In the genomic region with DNA sequence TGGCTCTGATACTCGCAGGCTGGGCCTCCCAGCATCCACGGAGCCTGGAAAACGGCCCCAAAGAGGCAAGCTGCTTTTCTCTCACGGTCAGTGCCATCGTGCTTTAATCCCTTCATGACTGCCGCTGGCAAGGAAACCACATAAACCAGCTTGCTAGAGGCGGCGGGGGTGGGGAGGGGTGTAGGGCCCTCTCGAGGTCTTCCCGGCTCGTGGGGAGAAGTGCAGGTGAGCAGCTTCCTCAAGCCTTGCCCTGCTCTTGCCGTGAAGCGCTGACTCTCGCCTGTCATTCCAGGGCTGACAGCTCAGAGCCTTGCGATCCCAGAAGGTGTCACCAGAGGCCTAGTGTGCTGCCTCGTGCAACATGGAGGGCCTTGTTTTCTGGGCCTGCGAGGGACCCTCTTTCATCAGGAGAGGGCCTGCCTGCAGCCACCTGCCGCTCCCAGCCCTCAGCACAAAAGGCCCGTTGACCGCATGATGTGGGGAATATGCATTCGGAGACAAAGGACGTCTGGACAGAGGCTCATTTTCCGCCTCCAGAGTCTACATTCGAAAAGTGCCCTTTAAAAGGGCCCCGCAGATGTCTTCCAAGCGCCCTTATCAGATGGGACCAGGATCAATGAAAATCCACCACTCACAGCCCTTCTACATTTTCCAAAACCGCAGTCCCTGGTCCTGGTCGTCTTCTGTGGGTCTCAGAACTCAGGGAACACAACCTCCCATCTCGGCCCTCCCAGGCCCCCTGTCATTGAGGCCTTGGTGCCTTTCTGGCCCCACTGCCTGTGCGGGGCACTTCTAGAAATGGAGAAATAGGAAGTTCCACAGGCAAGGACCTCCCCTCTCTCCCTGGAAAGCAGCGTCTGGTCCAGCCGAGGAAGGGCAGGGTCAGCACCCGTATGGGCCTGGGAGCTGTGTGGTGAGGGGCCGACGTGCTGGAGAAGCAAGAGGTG, we compare ENCODE assay signal across 10 cellular contexts. TPM values are rescaled to one million over a fixed set of nuclear protein-coding genes. Genes with fewer than 3 reads are reported as not detected.
DNase-seq lines count a peak whose midpoint lies in the region; ATAC-seq, FAIRE-seq and TF ChIP-seq lines count a peak whose summit lies in the region.
"Had no signal": no experiment of that assay in that cellular context is flagged by ENCODE, and none has a peak within 500 bp of the region (broad histone marks: within the 10 kb centered on the region; RNA-seq: fewer than 3 reads in every experiment).

No MANE protein-coding gene starts in this region.

- DNase-seq in H9 (no peak), astrocyte (ENCODE audit: low read depth) (peak; percentile 78), right cardiac atrium (peak in 2 of 3 donors; percentile 59 to 71), gastrocnemius medialis (peak in 1 of 2 donors; percentile 53), NCI-H2029 (lab: John Stamatoyannopoulos, UW) (no peak), SIG-M5 (lab: John Stamatoyannopoulos, UW) (no peak)

- H3K23me2 ChIP-seq in H9 (ENCODE audit: insufficient read length, low read depth, low read length, poor library complexity, severe bottlenecking), result no peaks in the 10 kb centered on the region

- H3K36me3 Mint-ChIP-seq in H9 (ENCODE audit: insufficient read depth in 1 of 3, low read depth in 3 of 3) (peaks cover 48 to 90% (median 74%) of the 10 kb centered on the region in 3 experiments), astrocyte (ENCODE audit: low read depth, unreplicated experiment) (peaks cover 9% of the 10 kb centered on the region)
- H3K36me3 Mint-ChIP-seq: activated naive CD4-positive, alpha-beta T cell treated with anti-CD3 and anti-CD28 coated beads, Interleukin-2, amount 50 U/mL, for 72 hours had no signal

- H4K8ac ChIP-seq in H9 (replicated peaks; ENCODE audit: insufficient read length, low read depth, low read length), result no peak overlapping the region

- H3K18ac ChIP-seq in H9 (ENCODE audit: insufficient read length, low read depth, low read length), result no peak overlapping the region

- H3K9ac ChIP-seq in H9 (ENCODE audit: extremely low read depth, insufficient read length, low read length), result no peak overlapping the region
- H3K9ac ChIP-seq in astrocyte (ENCODE audit: low read length), result peak overlapping the region; percentile 64

- no peak for FAIRE-seq in astrocyte (lab: Jason Lieb, UNC)
- FAIRE-seq: keratinocyte had no signal

- H2BK15ac ChIP-seq in H9 (ENCODE audit: low read depth, low read length), result no peak overlapping the region

- H4K91ac ChIP-seq in H9 (ENCODE audit: insufficient read length, low read depth, low read length), result no peak overlapping the region

- TF ChIP-seq POLR2A in gastrocnemius medialis (IDR thresholded peaks at IDR 0.05), result no peak

- H3K4me3 Mint-ChIP-seq in H9 (no peak overlapping the region), astrocyte (ENCODE audit: unreplicated experiment) (no peak overlapping the region)

- H2BK20ac ChIP-seq in H9 (ENCODE audit: low read depth, low read length, poor library complexity, severe bottlenecking), result no peak overlapping the region

- H3K4me2 ChIP-seq in H9 (ENCODE audit: insufficient read depth, insufficient read length, low read length), result no peak overlapping the region
- H3K4me2 ChIP-seq in astrocyte (ENCODE audit: low read length), result peak overlapping the region; percentile 42

- no peak overlapping the region for H2BK12ac ChIP-seq in H9 (ENCODE audit: insufficient read length, low read depth, low read length)

- TF ChIP-seq CTCF in H9 (conservative IDR thresholded peaks at IDR 0.05), result 0 out of 3 replicates have a peak, but pooled peaks have one; percentile 23
- TF ChIP-seq CTCF in astrocyte (IDR thresholded peaks at IDR 0.05; ENCODE audit: insufficient read depth, low read depth, low read length), result peak; percentile 16
- no peak for TF ChIP-seq CTCF in gastrocnemius medialis (IDR thresholded peaks at IDR 0.05 in 4 of 5, conservative IDR thresholded peaks at IDR 0.05 in 1 of 5)

- no peak overlapping the region for H3K14ac ChIP-seq in H9 (ENCODE audit: insufficient read depth, low read length)

- peak overlapping the region; percentile 27 to 88 (median 86); a peak in 4 of 7 replicates for H3K27ac Mint-ChIP-seq in H9
- peak overlapping the region; percentile 26 for H3K27ac Mint-ChIP-seq in astrocyte (ENCODE audit: unreplicated experiment)
- H3K27ac Mint-ChIP-seq: activated naive CD4-positive, alpha-beta T cell treated with anti-CD3 and anti-CD28 coated beads, Interleukin-2, amount 50 U/mL, for 72 hours had no signal

- peak; percentile 16 to 25 for ATAC-seq in right cardiac atrium
- peak; percentile 5 to 14 for ATAC-seq in gastrocnemius medialis
- no peak for ATAC-seq in HG03025 (IDR thresholded peaks at IDR 0.05; ENCODE audit: low FRiP score, unreplicated experiment)
- no peak for ATAC-seq in GM18511 (IDR thresholded peaks at IDR 0.05; ENCODE audit: unreplicated experiment)
- ATAC-seq: activated naive CD4-positive, alpha-beta T cell treated with anti-CD3 and anti-CD28 coated beads, Interleukin-2, amount 50 U/mL, for 72 hours had no signal

- WGBS in H9 (ENCODE audit: extremely low coverage, insufficient read length, low lambda C conversion rate), result no CpG with 5 or more reads among the region's 35 CpGs
- WGBS in right cardiac atrium, result 48% methylated on average over 35 of the region's 35 CpGs

- peaks cover 8% of the 10 kb centered on the region; the same call in 1 of the 2 replicates for H3K79me2 ChIP-seq in H9 (ENCODE audit: insufficient read depth, low read length)
- peaks cover 51% of the 10 kb centered on the region for H3K79me2 ChIP-seq in astrocyte (ENCODE audit: insufficient read depth, low read length)

- no peak overlapping the region for H3K23ac ChIP-seq in H9 (ENCODE audit: insufficient read length, low read depth, low read length)

- no peak overlapping the region for H3K4ac ChIP-seq in H9 (ENCODE audit: low read depth, low read length)

- H3K4me3 ChIP-seq in astrocyte (ENCODE audit: insufficient read depth, low read depth, low read length), result no peak overlapping the region
- H3K4me3 ChIP-seq in right cardiac atrium (ENCODE audit: low read length), result no peak overlapping the region
- no peak overlapping the region for H3K4me3 ChIP-seq in gastrocnemius medialis

- intact Hi-C loops in right cardiac atrium (cut with DNase I), result no loop called here
- intact Hi-C loops in gastrocnemius medialis (cut with DNase I; ENCODE audit: low total_unique reads), result no loop called here

- H3K27ac ChIP-seq in H9 (ENCODE audit: insufficient read length, low read depth, low read length), result no peak overlapping the region
- H3K27ac ChIP-seq in astrocyte (ENCODE audit: low read depth, low read length), result peak overlapping the region; percentile 74
- peak overlapping the region; percentile 46 for H3K27ac ChIP-seq in right cardiac atrium (ENCODE audit: low read length)
- peak overlapping the region; percentile 42 to 72 (median 64) for H3K27ac ChIP-seq in gastrocnemius medialis

- H2BK5ac ChIP-seq in H9 (ENCODE audit: insufficient read length, low read length), result no peak overlapping the region

- no peak overlapping the region for H2AFZ ChIP-seq in H9 (ENCODE audit: low read length)
- H2AFZ ChIP-seq in astrocyte (ENCODE audit: low read depth, low read length), result no peak overlapping the region

- no peak overlapping the region for H2BK120ac ChIP-seq in H9 (ENCODE audit: low read depth, low read length, poor library complexity, severe bottlenecking)

- H2AK5ac ChIP-seq in H9 (ENCODE audit: insufficient read length, low read length), result no peak overlapping the region

- H3K36me3 ChIP-seq in astrocyte (ENCODE audit: insufficient read depth, low read length) (peaks cover 4% of the 10 kb centered on the region), gastrocnemius medialis (peaks cover 0 to 40% of the 10 kb centered on the region in 2 donors)

- H4K5ac ChIP-seq in H9 (ENCODE audit: insufficient read length, low read depth, low read length), result no peak overlapping the region

- H4K20me1 ChIP-seq in H9 (ENCODE audit: control insufficient read depth, insufficient read depth, insufficient read length) (no peaks in the 10 kb centered on the region), astrocyte (ENCODE audit: insufficient read depth, low read length) (peaks cover 87% of the 10 kb centered on the region)

- H3K27me3 ChIP-seq in H9 (ENCODE audit: insufficient read depth, low read length), result no peaks in the 10 kb centered on the region
- no peaks in the 10 kb centered on the region for H3K27me3 ChIP-seq in astrocyte (ENCODE audit: insufficient read depth, low read length)
- H3K27me3 ChIP-seq in right cardiac atrium (ENCODE audit: control insufficient read depth, insufficient read depth), result no peaks in the 10 kb centered on the region
- no peaks in the 10 kb centered on the region for H3K27me3 ChIP-seq in gastrocnemius medialis

- peaks cover 5% of the 10 kb centered on the region for H3K79me1 ChIP-seq in H9 (ENCODE audit: insufficient read depth, low read depth, low read length, poor library complexity, severe bottlenecking)

- in situ Hi-C loops in gastrocnemius medialis (cut with MboI; ENCODE audit: low sequenced_read_pairs in 4 of 4), result no loop called here

- H3K4me1 Mint-ChIP-seq in H9 (peaks cover 0 to 4% of the 10 kb centered on the region in 2 experiments; a peak in 1 of 4 replicates), astrocyte (ENCODE audit: low read depth, unreplicated experiment) (peaks cover 5% of the 10 kb centered on the region)

- H3K27me3 Mint-ChIP-seq in H9 (ENCODE audit: low read depth) (peaks cover 4% of the 10 kb centered on the region; the same call in 1 of the 2 replicates), astrocyte (ENCODE audit: low read depth, unreplicated experiment) (no peaks in the 10 kb centered on the region)

- no peaks in the 10 kb centered on the region for H3K4me1 ChIP-seq in H9 (ENCODE audit: insufficient read depth, low read length)
- peaks cover 21% of the 10 kb centered on the region for H3K4me1 ChIP-seq in astrocyte (ENCODE audit: insufficient read depth, low read length)
- H3K4me1 ChIP-seq in right cardiac atrium (ENCODE audit: control insufficient read depth, insufficient read depth, low read length), result peaks cover 23% of the 10 kb centered on the region
- H3K4me1 ChIP-seq in gastrocnemius medialis, result peaks cover 25 to 46% of the 10 kb centered on the region in 2 donors

- H3K9me3 ChIP-seq in H9 (ENCODE audit: control insufficient read depth, low read depth, low read length) (no peaks in the 10 kb centered on the region), astrocyte (ENCODE audit: insufficient read depth, low read depth, low read length) (no peaks in the 10 kb centered on the region), right cardiac atrium (ENCODE audit: control insufficient read depth, low read length) (no peaks in the 10 kb centered on the region), gastrocnemius medialis (no peaks in the 10 kb centered on the region)

- H3K56ac ChIP-seq in H9 (ENCODE audit: insufficient read length, low read depth, low read length), result no peak overlapping the region

- H3T11ph ChIP-seq in H9 (ENCODE audit: low read length), result no peak overlapping the region

- H3K9me3 Mint-ChIP-seq in H9 (no peaks in the 10 kb centered on the region), astrocyte (ENCODE audit: unreplicated experiment) (no peaks in the 10 kb centered on the region)
- H3K9me3 Mint-ChIP-seq: activated naive CD4-positive, alpha-beta T cell treated with anti-CD3 and anti-CD28 coated beads, Interleukin-2, amount 50 U/mL, for 72 hours had no signal

RNA-seq across cellular contexts. Expression of gene ZRANB1, which starts 58.7 kb away (rescaled TPM):
- total RNA-seq in H9 (2021) (16.1 and 17.4 TPM in 2 replicates), astrocyte (24.5 and 24.9 TPM in 2 replicates), right cardiac atrium (10 to 100 TPM; 25.3 to 32.2 (median 29.0) TPM), gastrocnemius medialis (10 to 100 TPM; 51.2 to 91.1 (median 74.6) TPM)
- 14.4 TPM for polyA plus RNA-seq in right cardiac atrium

Comparison
In these comparisons a context has a peak if more than half of its experiments do, and no peak if none do; other contexts are left out.
1. DNase-seq: peak in astrocyte (single experiment) and right cardiac atrium (2 of 3); none in H9 (single experiment), NCI-H2029 (single experiment) and SIG-M5 (single experiment).
2. CTCF ChIP-seq: peak in H9 (single experiment) and astrocyte (single experiment); none in gastrocnemius medialis (0 of 5).
3. ATAC-seq: peak in right cardiac atrium (2 of 2) and gastrocnemius medialis (2 of 2); none in HG03025 (single experiment) and GM18511 (single experiment).